Comparison of ENCODE assay signal across 14 cellular contexts in genomic region chr5:172866802-172867748, GRCh38. TPM values are rescaled to one million over a fixed set of nuclear protein-coding genes. Genes with fewer than 3 reads are reported as not detected.
DNase-seq lines count a peak whose midpoint lies in the region; ATAC-seq and TF ChIP-seq lines count a peak whose summit lies in the region.
"Had no signal": no experiment of that assay in that cellular context is flagged by ENCODE, and none has a peak within 500 bp of the region (broad histone marks: within the 10 kb centered on the region; RNA-seq: fewer than 3 reads in every experiment).

No MANE protein-coding gene starts in this region.

- intact Hi-C loops in uterus (cut with DNase I; ENCODE audit: low total_unique reads) = loop anchor here (10.0 kb wide), 1 partner anchor 92 kb away; the partner anchor contains the start of gene DUSP1

- H3K36me3 ChIP-seq in gastroesophageal sphincter = no peaks in the 10 kb centered on the region
- H3K36me3 ChIP-seq in uterus = no peaks in the 10 kb centered on the region

- H3K4me1 ChIP-seq in gastroesophageal sphincter (peaks cover 43 to 94% (median 58%) of the 10 kb centered on the region in 3 donors), uterus (peaks cover 42 to 47% of the 10 kb centered on the region in 2 donors)

- TF ChIP-seq EP300 in gastroesophageal sphincter (IDR thresholded peaks at IDR 0.05) = peak; percentile 93

- H3K4me3 ChIP-seq in gastroesophageal sphincter = no peak overlapping the region
- H3K4me3 ChIP-seq in uterus = no peak overlapping the region

- peaks cover 35 to 37% (median 35%) of the 10 kb centered on the region in 3 donors for H3K4me1 Mint-ChIP-seq in naive B cell

- H3K9me3 ChIP-seq in gastroesophageal sphincter (no peaks in the 10 kb centered on the region), uterus (no peaks in the 10 kb centered on the region)

- H3K27ac ChIP-seq in gastroesophageal sphincter = peak overlapping the region; percentile 87 to 97 (median 94)
- H3K27ac ChIP-seq in uterus = peak overlapping the region; percentile 89 to 94
- H3K27ac ChIP-seq: 22Rv1, HL-60 had no signal

- WGBS in gastroesophageal sphincter (ENCODE audit: low coverage in 1 of 2), 2 donors = 13% methylated on average over 3 of the region's 9 CpGs; no CpG with 5 or more reads in 1 of the 2 donors

- DNase-seq in NCI-H2196 treated with DMSO at 0.1 percent for 48 hours (lab: John Stamatoyannopoulos, UW; ENCODE audit: unreplicated experiment) (peak; percentile 10), NCI-H2196 (lab: John Stamatoyannopoulos, UW; ENCODE audit: unreplicated experiment) (no peak), naive B cell (no peak), uterus (peak; percentile 69 to 79), T1000 (lab: John Stamatoyannopoulos, UW) (no peak)
- DNase-seq: activated T-cell treated with anti-CD3 and anti-CD28 coated beads, Interleukin-2, amount 50 U/mL, for 1 hour; cerebellar nuclear complex; HFFc6; NCI-H1092 had no signal

- no peaks in the 10 kb centered on the region for H3K27me3 Mint-ChIP-seq in naive B cell

- H3K27me3 ChIP-seq in gastroesophageal sphincter = no peaks in the 10 kb centered on the region
- no peaks in the 10 kb centered on the region for H3K27me3 ChIP-seq in uterus

- TF ChIP-seq POLR2A in gastroesophageal sphincter (IDR thresholded peaks at IDR 0.05) (peak in 1 of 2 donors; percentile 12), uterus (IDR thresholded peaks at IDR 0.05) (no peak)

- peak overlapping the region in 4 of 6 donors; percentile 28 to 48 (median 40) for H3K27ac Mint-ChIP-seq in naive B cell

- ATAC-seq in gastroesophageal sphincter = peak; percentile 71
- ATAC-seq in naive B cell (ENCODE audit: low read depth in 2 of 2) = peak; percentile 32 to 53
- ATAC-seq in GM21529 (IDR thresholded peaks at IDR 0.05; ENCODE audit: unreplicated experiment) = no peak
- no peak for ATAC-seq in HG02973 (IDR thresholded peaks at IDR 0.05; ENCODE audit: unreplicated experiment)

- no peaks in the 10 kb centered on the region for H3K36me3 Mint-ChIP-seq in naive B cell

- peak in 1 of 4 experiments; percentile 45 for TF ChIP-seq CTCF in gastroesophageal sphincter (IDR thresholded peaks at IDR 0.05)
- TF ChIP-seq CTCF in uterus (IDR thresholded peaks at IDR 0.05) = no peak

- H3K4me3 Mint-ChIP-seq in naive B cell = peak overlapping the region in 1 of 8 donors; percentile 55
- H3K4me3 Mint-ChIP-seq: HFFc6 had no signal

- no peaks in the 10 kb centered on the region for H3K9me3 Mint-ChIP-seq in naive B cell
- H3K9me3 Mint-ChIP-seq: HFFc6 had no signal

RNA-seq across cellular contexts. Expression of gene ERGIC1, which starts 33.0 kb away (rescaled TPM):
- total RNA-seq in gastroesophageal sphincter = 100 to 1,000 TPM; 116 to 172 (median 144) TPM
- 10 to 100 TPM; 53.2 to 86.1 (median 64.4) TPM for polyA plus RNA-seq in naive B cell (ENCODE audit: low read depth in 6 of 6)
- 100 to 1,000 TPM in 1 of 4 donors, 10 to 100 TPM in 3; 34.8 to 130 (median 67.7) TPM for total RNA-seq in uterus

Comparison
In these comparisons a context has a peak if more than half of its experiments do, and no peak if none do; other contexts are left out.
1. DNase-seq: peak in NCI-H2196 treated with DMSO at 0.1 percent for 48 hours (single experiment) and uterus (2 of 2); none in NCI-H2196 (single experiment), naive B cell (single experiment) and T1000 (single experiment).
2. ATAC-seq: peak in gastroesophageal sphincter (single experiment) and naive B cell (2 of 2); none in GM21529 (single experiment) and HG02973 (single experiment).